Comparison of ENCODE assay signal across 8 cellular contexts in the genomic region with DNA sequence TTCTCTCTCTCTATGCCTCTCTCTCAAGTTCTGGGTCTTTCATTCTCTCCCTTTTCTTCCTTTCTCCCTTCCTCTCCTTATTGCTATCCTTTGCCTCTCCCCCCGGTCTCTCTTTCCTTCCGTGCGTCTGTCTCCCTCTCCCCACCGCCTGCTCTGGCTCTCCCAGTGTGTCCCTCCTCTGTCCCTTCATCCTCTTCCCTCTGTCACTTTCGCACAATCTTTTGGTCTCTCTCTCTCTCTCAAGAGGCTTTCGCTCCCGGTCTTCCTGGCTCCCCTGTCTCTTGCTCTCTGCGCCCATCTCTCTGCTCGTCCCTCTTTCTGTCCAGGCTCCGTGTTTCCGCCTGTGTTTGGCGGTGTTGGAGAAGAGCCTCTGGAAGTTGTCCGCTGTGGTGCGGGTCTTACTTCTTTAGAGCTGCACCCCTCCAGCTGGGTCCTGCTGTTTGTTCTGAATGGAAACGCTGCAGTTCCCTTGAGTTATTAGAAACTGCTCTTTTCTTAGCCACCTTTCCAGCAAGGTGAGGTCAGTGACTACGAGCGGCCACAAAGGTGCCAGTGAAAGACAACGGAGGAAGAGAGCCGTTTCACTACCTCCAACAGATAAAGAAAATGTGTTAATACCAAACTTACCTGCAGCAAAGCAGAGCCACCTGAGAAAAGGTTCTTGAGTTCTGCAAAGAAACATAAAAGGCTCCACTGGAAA. TPM values are rescaled to one million over a fixed set of nuclear protein-coding genes. Genes with fewer than 3 reads are reported as not detected.
DNase-seq lines count a peak whose midpoint lies in the region; ATAC-seq and TF ChIP-seq lines count a peak whose summit lies in the region.

No MANE protein-coding gene starts in this region.

- peak overlapping the region; percentile 68 for H3K4me3 ChIP-seq in H7 (ENCODE audit: insufficient read depth, low read depth, low read length)
- peak overlapping the region; percentile 42 to 59 (median 56) for H3K4me3 ChIP-seq in sigmoid colon

- H3K36me3 ChIP-seq in H7 (replicated peaks; ENCODE audit: control insufficient read depth, insufficient read depth, low read length) (no peaks in the 10 kb centered on the region), sigmoid colon (no peaks in the 10 kb centered on the region)

- no peaks in the 10 kb centered on the region for H3K9me3 ChIP-seq in sigmoid colon

- H3K27ac ChIP-seq in sigmoid colon = peak overlapping the region; percentile 57 to 87 (median 63)

- no peak overlapping the region for H3K27ac Mint-ChIP-seq in WTC11

- 18 to 37% methylated on average over 19 of the region's 19 CpGs for WGBS in sigmoid colon, 2 donors

- TF ChIP-seq POLR2A in sigmoid colon (IDR thresholded peaks at IDR 0.05) = no peak

- H3K4me1 Mint-ChIP-seq in WTC11 = peaks cover 15% of the 10 kb centered on the region; the same call in 1 of the 2 replicates

- no peaks in the 10 kb centered on the region for H3K36me3 Mint-ChIP-seq in WTC11

- POLR2A ChIA-PET in WTC11 (lab: Charles Lee) = no interaction called here

- DNase-seq in H7 (peak; percentile 30), WTC11 (ENCODE audit: low spot score) (peak; percentile 33), hepatic stellate cell (ENCODE audit: low spot score) (peak; percentile 21), sigmoid colon (no peak), cortex of kidney (lab: John Stamatoyannopoulos, UW) (no peak), OCI-M1 (lab: John Stamatoyannopoulos, UW) (no peak)
- no peak for DNase-seq in activated CD4-positive, CD25-positive, alpha-beta regulatory T cell (lab: John Stamatoyannopoulos, UW)

- peaks cover 65% of the 10 kb centered on the region for H3K27me3 Mint-ChIP-seq in WTC11 (ENCODE audit: low read depth)

- no peaks in the 10 kb centered on the region for H3K9me3 Mint-ChIP-seq in WTC11

- TF ChIP-seq CTCF in WTC11 (IDR thresholded peaks at IDR 0.05) (no peak), sigmoid colon (IDR thresholded peaks at IDR 0.05) (no peak)

- no peak for TF ChIP-seq EP300 in sigmoid colon (IDR thresholded peaks at IDR 0.05)

- intact Hi-C loops in sigmoid colon (cut with DNase I) = no loop called here

- H3K4me1 ChIP-seq in sigmoid colon = peaks cover 0 to 17% (median 15%) of the 10 kb centered on the region in 4 donors

- H3K27me3 ChIP-seq in H7 (ENCODE audit: control insufficient read depth, insufficient read depth, low read length) = peaks cover 44% of the 10 kb centered on the region
- peaks cover 0 to 48% (median 12%) of the 10 kb centered on the region in 3 donors for H3K27me3 ChIP-seq in sigmoid colon

- peak; percentile 64 for ATAC-seq in WTC11
- ATAC-seq in GM18517 (IDR thresholded peaks at IDR 0.05; ENCODE audit: unreplicated experiment) = no peak

- CTCF ChIA-PET in WTC11 (lab: Charles Lee) = no interaction called here

- peak overlapping the region; percentile 80 for H3K4me3 Mint-ChIP-seq in WTC11

TF ChIP-seq in WTC11, 78 proteins besides CTCF, POLR2A, EP300 and RAD21:
- TF ChIP-seq, protein P1, sequence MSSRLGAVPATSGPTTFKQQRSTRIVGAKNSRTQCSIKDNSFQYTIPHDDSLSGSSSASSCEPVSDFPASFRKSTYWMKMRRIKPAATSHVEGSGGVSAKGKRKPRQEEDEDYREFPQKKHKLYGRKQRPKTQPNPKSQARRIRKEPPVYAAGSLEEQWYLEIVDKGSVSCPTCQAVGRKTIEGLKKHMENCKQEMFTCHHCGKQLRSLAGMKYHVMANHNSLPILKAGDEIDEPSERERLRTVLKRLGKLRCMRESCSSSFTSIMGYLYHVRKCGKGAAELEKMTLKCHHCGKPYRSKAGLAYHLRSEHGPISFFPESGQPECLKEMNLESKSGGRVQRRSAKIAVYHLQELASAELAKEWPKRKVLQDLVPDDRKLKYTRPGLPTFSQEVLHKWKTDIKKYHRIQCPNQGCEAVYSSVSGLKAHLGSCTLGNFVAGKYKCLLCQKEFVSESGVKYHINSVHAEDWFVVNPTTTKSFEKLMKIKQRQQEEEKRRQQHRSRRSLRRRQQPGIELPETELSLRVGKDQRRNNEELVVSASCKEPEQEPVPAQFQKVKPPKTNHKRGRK (CRISPR knock-in tag; IDR thresholded peaks at IDR 0.05; ENCODE audit: borderline replicate concordance) = 0 out of 2 replicates have a peak, but pooled peaks have one; percentile 84
- TF ChIP-seq, protein P2, sequence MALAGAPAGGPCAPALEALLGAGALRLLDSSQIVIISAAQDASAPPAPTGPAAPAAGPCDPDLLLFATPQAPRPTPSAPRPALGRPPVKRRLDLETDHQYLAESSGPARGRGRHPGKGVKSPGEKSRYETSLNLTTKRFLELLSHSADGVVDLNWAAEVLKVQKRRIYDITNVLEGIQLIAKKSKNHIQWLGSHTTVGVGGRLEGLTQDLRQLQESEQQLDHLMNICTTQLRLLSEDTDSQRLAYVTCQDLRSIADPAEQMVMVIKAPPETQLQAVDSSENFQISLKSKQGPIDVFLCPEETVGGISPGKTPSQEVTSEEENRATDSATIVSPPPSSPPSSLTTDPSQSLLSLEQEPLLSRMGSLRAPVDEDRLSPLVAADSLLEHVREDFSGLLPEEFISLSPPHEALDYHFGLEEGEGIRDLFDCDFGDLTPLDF (CRISPR knock-in tag; IDR thresholded peaks at IDR 0.05) = no peak
- TF ChIP-seq, protein P3, sequence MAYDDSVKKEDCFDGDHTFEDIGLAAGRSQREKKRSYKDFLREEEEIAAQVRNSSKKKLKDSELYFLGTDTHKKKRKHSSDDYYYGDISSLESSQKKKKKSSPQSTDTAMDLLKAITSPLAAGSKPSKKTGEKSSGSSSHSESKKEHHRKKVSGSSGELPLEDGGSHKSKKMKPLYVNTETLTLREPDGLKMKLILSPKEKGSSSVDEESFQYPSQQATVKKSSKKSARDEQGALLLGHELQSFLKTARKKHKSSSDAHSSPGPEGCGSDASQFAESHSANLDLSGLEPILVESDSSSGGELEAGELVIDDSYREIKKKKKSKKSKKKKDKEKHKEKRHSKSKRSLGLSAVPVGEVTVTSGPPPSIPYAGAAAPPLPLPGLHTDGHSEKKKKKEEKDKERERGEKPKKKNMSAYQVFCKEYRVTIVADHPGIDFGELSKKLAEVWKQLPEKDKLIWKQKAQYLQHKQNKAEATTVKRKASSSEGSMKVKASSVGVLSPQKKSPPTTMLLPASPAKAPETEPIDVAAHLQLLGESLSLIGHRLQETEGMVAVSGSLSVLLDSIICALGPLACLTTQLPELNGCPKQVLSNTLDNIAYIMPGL (CRISPR knock-in tag; IDR thresholded peaks at IDR 0.05) = 0 out of 2 replicates have a peak, but pooled peaks have one; percentile 0
- TF ChIP-seq NFE2L1 (CRISPR knock-in tag; IDR thresholded peaks at IDR 0.05) = 0 out of 2 replicates have a peak, but pooled peaks have one; percentile 6

RNA-seq across cellular contexts. Expression of a gene that starts 1.1 kb away (rescaled TPM):
- total RNA-seq in H7 (2014; rRNA removed; shearing (Covaris generic)) = 0.33 and 0.42 TPM in 2 replicates
- 0.77 to 1.1 TPM (median 1.1 TPM) in 3 replicates for total RNA-seq in WTC11 (2021)
- total RNA-seq in sigmoid colon = 1 to 10 TPM; 1.7 to 2.2 (median 1.9) TPM
- under 1 TPM in 1 of 3 donors, not detected in 2; 0.07 TPM for polyA plus RNA-seq in sigmoid colon

Comparison
In these comparisons a context has a peak if more than half of its experiments do, and no peak if none do; other contexts are left out.
1. DNase-seq: peak in H7 (single experiment), WTC11 (single experiment) and hepatic stellate cell (single experiment); none in sigmoid colon (single experiment), cortex of kidney (single experiment), OCI-M1 (single experiment) and activated CD4-positive, CD25-positive, alpha-beta regulatory T cell (0 of 4).